25 cellular contexts compared by ENCODE assay signal in genomic region chr11:9619971-9620370, GRCh38. TPM values are rescaled to one million over a fixed set of nuclear protein-coding genes. Genes with fewer than 3 reads are reported as not detected.
DNase-seq lines count a peak whose midpoint lies in the region; ATAC-seq and TF ChIP-seq lines count a peak whose summit lies in the region.
"Had no signal": no experiment of that assay in that cellular context is flagged by ENCODE, and none has a peak within 500 bp of the region (broad histone marks: within the 10 kb centered on the region; RNA-seq: fewer than 3 reads in every experiment).

No MANE protein-coding gene starts in this region.

- TF ChIP-seq CTCF in IMR-90 (conservative IDR thresholded peaks at IDR 0.05; ENCODE audit: low read depth, low read length) (no peak), SU-DHL-6 (IDR thresholded peaks at IDR 0.05; ENCODE audit: insufficient read depth, low read length, poor library complexity, severe bottlenecking) (no peak), GM13976 (IDR thresholded peaks at IDR 0.05; ENCODE audit: borderline replicate concordance, control extremely low read depth, extremely low read depth, insufficient read depth, missing control alignments) (no peak)

- no peak overlapping the region for H3K23ac ChIP-seq in IMR-90 (ENCODE audit: low read depth, low read length)
- H3K23ac ChIP-seq in neuronal stem cell (ENCODE audit: low read depth, low read length, poor library complexity) = no peak overlapping the region

- CTCF ChIA-PET in IMR-90 (lab: Yijun Ruan, JAX) = no interaction called here

- POLR2A ChIA-PET in IMR-90 (lab: Charles Lee; ENCODE audit: unreplicated experiment) = no interaction called here

- H3K27ac ChIP-seq in IMR-90 (ENCODE audit: insufficient read depth, low read length) (no peak overlapping the region), SU-DHL-6 (ENCODE audit: low read depth, low read length) (peak overlapping the region; percentile 98), neuronal stem cell (replicated peaks; ENCODE audit: low read length) (no peak overlapping the region), SJCRH30 (no peak overlapping the region)
- H3K27ac ChIP-seq: C4-2B, GM23248, HL-60 had no signal

- H2AK5ac ChIP-seq in IMR-90 (ENCODE audit: low read depth, low read length) (0 out of 2 replicates have a peak overlapping the region, but pooled peaks have one; percentile 33), neuronal stem cell (ENCODE audit: low read depth, low read length) (no peak overlapping the region)

- H3K27me3 ChIP-seq in IMR-90 (ENCODE audit: control insufficient read depth, insufficient read depth, low read length) (no peaks in the 10 kb centered on the region), SU-DHL-6 (ENCODE audit: low read length) (no peaks in the 10 kb centered on the region), neuronal stem cell (ENCODE audit: control insufficient read depth in 3 of 3, insufficient read depth in 3 of 3, low read depth in 1 of 3, low read length in 3 of 3) (peaks cover 0 to 3% (median 0%) of the 10 kb centered on the region in 3 experiments), SJCRH30 (no peaks in the 10 kb centered on the region)

- peaks cover 0 to 16% of the 10 kb centered on the region in 2 experiments for H3K79me1 ChIP-seq in IMR-90 (ENCODE audit: low read depth in 1 of 2, low read length in 2 of 2)
- no peaks in the 10 kb centered on the region for H3K79me1 ChIP-seq in neuronal stem cell (ENCODE audit: low read depth, low read length)

- no peak overlapping the region for H3K56ac ChIP-seq in IMR-90 (ENCODE audit: extremely low read depth, insufficient read depth, low read length)

- H2BK5ac ChIP-seq in IMR-90 (ENCODE audit: low read depth, low read length, poor library complexity, severe bottlenecking) = no peak overlapping the region
- no peak overlapping the region for H2BK5ac ChIP-seq in neuronal stem cell (ENCODE audit: low read length)

- BruUV-seq in IMR-90 (replicated peaks; lab: Mats Ljungman, UMichigan) = no TSS peak

- intact Hi-C loops in IMR-90 (cut with micrococcal nuclease) = loop anchor here (5.0 kb wide), 1 partner anchor 42 kb away; the partner anchor contains the start of gene SWAP70

- H3K9ac ChIP-seq in IMR-90 (ENCODE audit: low read depth, low read length) (no peak overlapping the region), SU-DHL-6 (ENCODE audit: low read length) (peak overlapping the region; percentile 60), neuronal stem cell (ENCODE audit: low read depth, low read length, poor library complexity) (no peak overlapping the region)
- H3K9ac ChIP-seq: GM23248 had no signal

- in situ Hi-C loops in IMR-90 (cut with MboI; ENCODE audit: low sequenced_read_pairs) = loop anchor here (5.0 to 25.0 kb wide), 3 partner anchors 42 to 692 kb away; partner anchors contain the start of genes ADM and SWAP70
- in situ Hi-C loops in GM13976 (cut with MboI; ENCODE audit: low sequenced_read_pairs, unreplicated experiment) = no loop called here

- H2BK15ac ChIP-seq in IMR-90 (ENCODE audit: low read depth, low read length) = peak overlapping the region; percentile 75; the same call in 1 of the 3 replicates
- no peak overlapping the region for H2BK15ac ChIP-seq in neuronal stem cell (ENCODE audit: low read length)

- H3F3A ChIP-seq in SU-DHL-6 (ENCODE audit: insufficient read depth) = peaks cover 60% of the 10 kb centered on the region

- H3K9me1 ChIP-seq in IMR-90 (ENCODE audit: insufficient read depth, low read length) = peaks cover 29% of the 10 kb centered on the region

- H2AK9ac ChIP-seq in IMR-90 (replicated peaks; ENCODE audit: low read depth, low read length, poor library complexity) = no peak overlapping the region

- H3K4me1 ChIP-seq in IMR-90 (ENCODE audit: control insufficient read depth, insufficient read depth, low read length) = peaks cover 7% of the 10 kb centered on the region
- H3K4me1 ChIP-seq in neuronal stem cell (ENCODE audit: control insufficient read depth in 2 of 2, insufficient read depth in 1 of 2, low read depth in 1 of 2, low read length in 2 of 2) = peaks cover 0 to 5% of the 10 kb centered on the region in 2 donors
- H3K4me1 ChIP-seq in SJCRH30 = peaks cover 9% of the 10 kb centered on the region; the same call in 1 of the 2 replicates

- no peak overlapping the region for H3K4me2 ChIP-seq in IMR-90 (ENCODE audit: low read depth, low read length)
- peak overlapping the region; percentile 58 for H3K4me2 ChIP-seq in SU-DHL-6 (ENCODE audit: low read depth, low read length, poor library complexity, severe bottlenecking)
- H3K4me2 ChIP-seq in neuronal stem cell (ENCODE audit: insufficient read depth, low read length, poor library complexity, severe bottlenecking) = no peak overlapping the region

- DNase-seq in IMR-90 (no peak), neuronal stem cell (ENCODE audit: low spot score) (no peak), NCI-H524 treated with DMSO at 0.1 percent for 48 hours (lab: John Stamatoyannopoulos, UW) (no peak), GM13976 (ENCODE audit: low spot score) (no peak), SJCRH30 (no peak)
- DNase-seq: Caco-2; CD8-positive, alpha-beta T cell; EL; GF-D8; GM23248; HCEC 1CT; Kasumi-1; MV-4-11; NCI-H1105; NCI-H1436 treated with DMSO at 0.1 percent for 48 hours; NCI-H187 treated with DMSO at 0.1 percent for 48 hours; NCI-H524; NCI-H82; NK-92 treated with Interleukin-12 subunit alpha and Interleukin-12 subunit beta, amount 100 ng/mL, for 24 hours; T-helper 2 cell had no signal

- no peak for TF ChIP-seq RAD21 in IMR-90 (IDR thresholded peaks at IDR 0.05; ENCODE audit: low read length)

- H4K20me1 ChIP-seq in IMR-90 (ENCODE audit: insufficient read depth, low read length) (no peaks in the 10 kb centered on the region), SU-DHL-6 (ENCODE audit: low read depth, low read length) (no peaks in the 10 kb centered on the region)

- dilution Hi-C loops in IMR-90 (cut with HindIII; ENCODE audit: low sequenced_read_pairs, unreplicated experiment) = no loop called here

- H3K18ac ChIP-seq in IMR-90 (ENCODE audit: low read depth, low read length) (no peak overlapping the region), neuronal stem cell (ENCODE audit: low read length) (peak overlapping the region; percentile 82)

- no peak overlapping the region for H3K14ac ChIP-seq in IMR-90 (replicated peaks; ENCODE audit: low read depth, low read length)
- no peak overlapping the region for H3K14ac ChIP-seq in neuronal stem cell (ENCODE audit: low read length)

- peaks cover 10% of the 10 kb centered on the region; the same call in 1 of the 2 replicates for H3K79me2 ChIP-seq in SU-DHL-6 (ENCODE audit: insufficient read depth, low read length)

- H4K5ac ChIP-seq in IMR-90 (ENCODE audit: low read depth, low read length) = no peak overlapping the region

- H4K91ac ChIP-seq in IMR-90 (ENCODE audit: insufficient read depth, low read depth, low read length) (no peak overlapping the region; the same call in 1 of the 2 replicates), neuronal stem cell (ENCODE audit: low read depth, low read length, poor library complexity) (no peak overlapping the region)

- H3K4me3 ChIP-seq in IMR-90 (ENCODE audit: insufficient read depth, low read depth, low read length) = no peak overlapping the region
- peak overlapping the region; percentile 23 for H3K4me3 ChIP-seq in SU-DHL-6 (ENCODE audit: insufficient read depth, low read length, poor library complexity, severe bottlenecking)
- no peak overlapping the region for H3K4me3 ChIP-seq in neuronal stem cell (ENCODE audit: low read length in 2 of 2)
- H3K4me3 ChIP-seq in SJCRH30 = no peak overlapping the region
- H3K4me3 ChIP-seq: GM23248 had no signal

- peak overlapping the region in 1 of 2 experiments; percentile 29; a peak in 1 of 4 replicates for H4K8ac ChIP-seq in IMR-90 (ENCODE audit: low read depth in 2 of 2, low read length in 2 of 2)
- no peak overlapping the region for H4K8ac ChIP-seq in neuronal stem cell (ENCODE audit: low read depth, low read length)

- H2BK120ac ChIP-seq in IMR-90 (ENCODE audit: low read depth, low read length) (peak overlapping the region; percentile 58; the same call in 1 of the 2 replicates), neuronal stem cell (ENCODE audit: low read depth, low read length) (no peak overlapping the region)

- H2AFZ ChIP-seq in IMR-90 (replicated peaks; ENCODE audit: low read length, poor library complexity) (no peak overlapping the region), SU-DHL-6 (ENCODE audit: low read depth, low read length, severe bottlenecking) (no peak overlapping the region), neuronal stem cell (ENCODE audit: low read length) (no peak overlapping the region)
- H2AFZ ChIP-seq: GM23248 had no signal

- TF ChIP-seq POLR2A in IMR-90 (IDR thresholded peaks at IDR 0.05; ENCODE audit: low read depth, low read length) = no peak

- H3K36me3 ChIP-seq in IMR-90 (ENCODE audit: control insufficient read depth, insufficient read depth, low read length) (no peaks in the 10 kb centered on the region), SU-DHL-6 (ENCODE audit: low read length) (no peaks in the 10 kb centered on the region), neuronal stem cell (replicated peaks in 1 of 2; ENCODE audit: control insufficient read depth in 2 of 2, insufficient read depth in 2 of 2, low read length in 2 of 2) (no peaks in the 10 kb centered on the region), SJCRH30 (no peaks in the 10 kb centered on the region)

- peak overlapping the region; percentile 33; the same call in 1 of the 2 replicates for H3K4ac ChIP-seq in IMR-90 (ENCODE audit: low read depth, low read length)
- no peak overlapping the region for H3K4ac ChIP-seq in neuronal stem cell (ENCODE audit: low read length)

- ATAC-seq in IMR-90 (ENCODE audit: low read depth) (no peak), HG03108 (IDR thresholded peaks at IDR 0.05; ENCODE audit: unreplicated experiment) (no peak)
- ATAC-seq: CD8-positive, alpha-beta T cell; SK-N-SH treated with all-trans-retinoic acid at 6 μM for 48 hours had no signal

- H3K9me2 ChIP-seq in SU-DHL-6 (replicated peaks; ENCODE audit: insufficient read depth, low read length) = no peaks in the 10 kb centered on the region

- no peak overlapping the region for H2BK20ac ChIP-seq in IMR-90 (ENCODE audit: low read depth, low read length)

- H2BK12ac ChIP-seq in neuronal stem cell (ENCODE audit: low read length) = no peak overlapping the region

- H3K9me3 ChIP-seq in IMR-90 (ENCODE audit: control insufficient read depth, insufficient read depth, low read length) (no peaks in the 10 kb centered on the region), SU-DHL-6 (ENCODE audit: insufficient read depth, low read length) (no peaks in the 10 kb centered on the region), neuronal stem cell (replicated peaks in 1 of 2; ENCODE audit: control insufficient read depth in 2 of 2, insufficient read depth in 1 of 2, low read depth in 1 of 2, low read length in 2 of 2) (no peaks in the 10 kb centered on the region), SJCRH30 (replicated peaks) (no peaks in the 10 kb centered on the region)
- H3K9me3 ChIP-seq: Caco-2 had no signal

RNA-seq across cellular contexts. Expression of gene SWAP70, which starts 43.9 kb away (rescaled TPM):
- 19.9 and 28.9 TPM in 2 replicates for total RNA-seq in IMR-90 (2012; rRNA removed)
- polyA plus RNA-seq in IMR-90 (2012; rRNA removed) = 12.6 and 15.5 TPM in 2 replicates
- 4.8 and 7.0 TPM in 2 replicates for polyA plus RNA-seq in IMR-90 (2012; cell fraction: cytosol; rRNA removed)
- 2.0 and 11.4 TPM in 2 replicates for polyA plus RNA-seq in IMR-90 (2012; cell fraction: nucleus; rRNA removed; ENCODE audit: low replicate concordance)
- polyA plus RNA-seq in neuronal stem cell (2013, experiment 1 of 2) = 20.5 TPM
- polyA plus RNA-seq in neuronal stem cell (2013, experiment 2 of 2) = 21.1 TPM
- total RNA-seq in SJCRH30 (2014; rRNA removed; shearing (Covaris generic)) = 25.3 and 25.4 TPM in 2 replicates

RNA-seq across cellular contexts. Expression of gene WEE1, which starts 46.5 kb away (rescaled TPM):
- 29.2 and 45.5 TPM in 2 replicates for total RNA-seq in IMR-90 (2012; rRNA removed)
- 20.2 and 26.5 TPM in 2 replicates for polyA plus RNA-seq in IMR-90 (2012; rRNA removed)
- 3.7 and 5.6 TPM in 2 replicates for polyA plus RNA-seq in IMR-90 (2012; cell fraction: cytosol; rRNA removed)
- polyA plus RNA-seq in IMR-90 (2012; cell fraction: nucleus; rRNA removed; ENCODE audit: low replicate concordance) = 10.9 and 83.2 TPM in 2 replicates
- 47.6 TPM for polyA plus RNA-seq in neuronal stem cell (2013, experiment 1 of 2)
- 47.9 TPM for polyA plus RNA-seq in neuronal stem cell (2013, experiment 2 of 2)
- total RNA-seq in SJCRH30 (2014; rRNA removed; shearing (Covaris generic)) = 102 and 120 TPM in 2 replicates
